In genomic region chr19:6586726-6587092, GRCh38 we compare ENCODE assay signal across 11 cellular contexts. TPM values are rescaled to one million over a fixed set of nuclear protein-coding genes. Genes with fewer than 3 reads are reported as not detected.
DNase-seq lines count a peak whose midpoint lies in the region; ATAC-seq lines count a peak whose summit lies in the region.
"Had no signal": no experiment of that assay in that cellular context is flagged by ENCODE, and none has a peak within 500 bp of the region (broad histone marks: within the 10 kb centered on the region; RNA-seq: fewer than 3 reads in every experiment).

No MANE protein-coding gene starts in this region.

- H3K4me3 Mint-ChIP-seq in activated naive CD4-positive, alpha-beta T cell treated with anti-CD3 and anti-CD28 coated beads, Interleukin-2, amount 10 ng/mL, durations not matched to agents 7 days and 5 days = peak overlapping the region; percentile 54
- H3K4me3 Mint-ChIP-seq in T-helper 17 cell = peak overlapping the region; percentile 97
- H3K4me3 Mint-ChIP-seq in stimulated activated naive CD8-positive, alpha-beta T cell treated with anti-CD3 and anti-CD28 coated beads, Interleukin-15, amount 100 ng/mL, for 72 hours = peak overlapping the region; percentile 85 to 96

- CTCF ChIA-PET in activated naive CD4-positive, alpha-beta T cell treated with anti-CD3 and anti-CD28 coated beads, Interleukin-2, amount 10 ng/mL, durations not matched to agents 7 days and 5 days (lab: Charles Lee) = interaction anchor here (1.2 kb wide), 1 partner anchor 149 kb away, joined by 4 read pairs; no protein-coding TSS in a partner anchor

- no CpG with 5 or more reads among the region's 4 CpGs for WGBS in iPS DF 6.9 (ENCODE audit: insufficient coverage, insufficient read length)

- no peaks in the 10 kb centered on the region for H3K9me3 Mint-ChIP-seq in activated naive CD4-positive, alpha-beta T cell treated with anti-CD3 and anti-CD28 coated beads, Interleukin-2, amount 10 ng/mL, durations not matched to agents 7 days and 5 days
- H3K9me3 Mint-ChIP-seq in stimulated activated naive CD8-positive, alpha-beta T cell treated with anti-CD3 and anti-CD28 coated beads, Interleukin-15, amount 100 ng/mL, for 72 hours = no peaks in the 10 kb centered on the region

- peaks cover 69% of the 10 kb centered on the region for H3K27me3 Mint-ChIP-seq in activated naive CD4-positive, alpha-beta T cell treated with anti-CD3 and anti-CD28 coated beads, Interleukin-2, amount 10 ng/mL, durations not matched to agents 7 days and 5 days
- peaks cover 57% of the 10 kb centered on the region for H3K27me3 Mint-ChIP-seq in T-helper 17 cell
- peaks cover 53% of the 10 kb centered on the region for H3K27me3 Mint-ChIP-seq in stimulated activated naive CD8-positive, alpha-beta T cell treated with anti-CD3 and anti-CD28 coated beads, Interleukin-15, amount 100 ng/mL, for 72 hours

- H3K9me3 ChIP-seq in T-helper 17 cell (ENCODE audit: control insufficient read depth, low read length, poor library complexity, severe bottlenecking) = no peaks in the 10 kb centered on the region
- no peaks in the 10 kb centered on the region for H3K9me3 ChIP-seq in iPS DF 6.9 (ENCODE audit: control insufficient read depth, insufficient read depth, low read length)

- no peak overlapping the region for H3K27ac Mint-ChIP-seq in activated naive CD4-positive, alpha-beta T cell treated with anti-CD3 and anti-CD28 coated beads, Interleukin-2, amount 10 ng/mL, durations not matched to agents 7 days and 5 days
- H3K27ac Mint-ChIP-seq in T-helper 17 cell = peak overlapping the region; percentile 19
- no peak overlapping the region for H3K27ac Mint-ChIP-seq in stimulated activated naive CD8-positive, alpha-beta T cell treated with anti-CD3 and anti-CD28 coated beads, Interleukin-15, amount 100 ng/mL, for 72 hours

- H3K4me1 Mint-ChIP-seq in activated naive CD4-positive, alpha-beta T cell treated with anti-CD3 and anti-CD28 coated beads, Interleukin-2, amount 10 ng/mL, durations not matched to agents 7 days and 5 days = peaks cover 48% of the 10 kb centered on the region
- H3K4me1 Mint-ChIP-seq in T-helper 17 cell = peaks cover 43% of the 10 kb centered on the region
- peaks cover 53% of the 10 kb centered on the region for H3K4me1 Mint-ChIP-seq in stimulated activated naive CD8-positive, alpha-beta T cell treated with anti-CD3 and anti-CD28 coated beads, Interleukin-15, amount 100 ng/mL, for 72 hours

- ATAC-seq in T-helper 17 cell = no peak
- no peak for ATAC-seq in stimulated activated naive CD8-positive, alpha-beta T cell treated with anti-CD3 and anti-CD28 coated beads, Interleukin-15, amount 100 ng/mL, for 72 hours

- peaks cover 28% of the 10 kb centered on the region for H3K27me3 ChIP-seq in iPS DF 6.9 (ENCODE audit: control insufficient read depth, insufficient read depth, low read length)

- H3K4me3 ChIP-seq in iPS DF 6.9 (ENCODE audit: low read length) = peak overlapping the region; percentile 12; the same call in 1 of the 2 replicates

- H3K36me3 ChIP-seq in iPS DF 6.9 (ENCODE audit: control insufficient read depth, insufficient read depth, low read length) = no peaks in the 10 kb centered on the region

- peaks cover 3% of the 10 kb centered on the region; the same call in 1 of the 2 replicates for H3K4me1 ChIP-seq in iPS DF 6.9 (ENCODE audit: control insufficient read depth, insufficient read depth, low read length)

- H3K27ac ChIP-seq in iPS DF 6.9 (ENCODE audit: low read length) = no peak overlapping the region

- DNase-seq in activated naive CD4-positive, alpha-beta T cell treated with anti-CD3 and anti-CD28 coated beads, Interleukin-2, amount 10 ng/mL, durations not matched to agents 7 days and 5 days = no peak
- no peak for DNase-seq in activated naive CD4-positive, alpha-beta T cell treated with Interleukin-2 at 50 U/mL for 16 hours
- DNase-seq in T-helper 17 cell (no peak), iPS DF 6.9 (ENCODE audit: low read depth, low spot score) (no peak), DMS 273 (lab: John Stamatoyannopoulos, UW; ENCODE audit: unreplicated experiment) (no peak), NOMO-1 treated with DMSO at 0.1 percent for 48 hours (lab: John Stamatoyannopoulos, UW; ENCODE audit: unreplicated experiment) (no peak), NCI-H2029 (lab: John Stamatoyannopoulos, UW) (no peak)
- no peak for DNase-seq in stimulated activated naive CD8-positive, alpha-beta T cell treated with anti-CD3 and anti-CD28 coated beads, Interleukin-15, amount 100 ng/mL, for 72 hours
- DNase-seq: left cardiac atrium, NCI-H1092 treated with DMSO at 0.1 percent for 48 hours, NCI-H82 had no signal

- H3K36me3 Mint-ChIP-seq in activated naive CD4-positive, alpha-beta T cell treated with anti-CD3 and anti-CD28 coated beads, Interleukin-2, amount 10 ng/mL, durations not matched to agents 7 days and 5 days = peaks cover 2% of the 10 kb centered on the region
- H3K36me3 Mint-ChIP-seq in T-helper 17 cell (ENCODE audit: low read depth) = peaks cover 9% of the 10 kb centered on the region

RNA-seq across cellular contexts. Expression of gene CD70, which starts 4.2 kb away (rescaled TPM):
- total RNA-seq in T-helper 17 cell = 1 to 10 TPM; 3.0 to 4.5 TPM
- total RNA-seq: left cardiac atrium had no signal

RNA-seq across cellular contexts. Expression of gene TNFSF9, which starts 55.9 kb away (rescaled TPM):
- 1 to 10 TPM; 2.2 to 3.3 TPM for total RNA-seq in T-helper 17 cell
